In genomic region chr1:156661932-156662587, GRCh38 we compare ENCODE assay signal across 8 cellular contexts. TPM values are rescaled to one million over a fixed set of nuclear protein-coding genes. Genes with fewer than 3 reads are reported as not detected.
A peak's percentile ranks its signal among the peaks of the same experiment; 100 is the strongest.
DNase-seq lines count a peak whose midpoint lies in the region; ATAC-seq and TF ChIP-seq lines count a peak whose summit lies in the region.

No MANE protein-coding gene starts in this region.

- H3K27ac ChIP-seq in GM23338 (ENCODE audit: low read depth): peak overlapping the region; percentile 93
- H3K27ac ChIP-seq in SJCRH30: peak overlapping the region; percentile 99
- H3K27ac ChIP-seq in cardiac muscle cell: peak overlapping the region; percentile 100
- H3K27ac ChIP-seq in smooth muscle cell (ENCODE audit: low read depth): peak overlapping the region; percentile 93

- no peak overlapping the region; the same call in 1 of the 2 replicates for H3K4me2 ChIP-seq in GM23338
- H3K4me2 ChIP-seq in smooth muscle cell: peak overlapping the region; percentile 68

- H3K4me1 Mint-ChIP-seq in GM23338: peaks cover 70% of the 10 kb centered on the region

- DNase-seq in GM23338 (ENCODE audit: low spot score) (no peak), SJCRH30 (peak; percentile 78 to 85), cardiac muscle cell (ENCODE audit: low read depth in 1 of 2, low spot score in 1 of 2) (peak in 1 of 2 donors; percentile 53), smooth muscle cell (lab: John Stamatoyannopoulos, UW; ENCODE audit: unreplicated experiment) (no peak), DMS 273 (lab: John Stamatoyannopoulos, UW; ENCODE audit: unreplicated experiment) (no peak), NCI-H446 treated with DMSO at 0.1 percent for 48 hours (lab: John Stamatoyannopoulos, UW) (no peak)

- H3K9me3 ChIP-seq in SJCRH30 (replicated peaks) (no peaks in the 10 kb centered on the region), cardiac muscle cell (ENCODE audit: low read depth) (no peaks in the 10 kb centered on the region), smooth muscle cell (replicated peaks; ENCODE audit: low read depth) (no peaks in the 10 kb centered on the region)

- H4K20me1 ChIP-seq in GM23338 (replicated peaks; ENCODE audit: insufficient read depth) (no peaks in the 10 kb centered on the region), smooth muscle cell (ENCODE audit: low read depth) (no peaks in the 10 kb centered on the region)

- H3K27ac Mint-ChIP-seq in GM23338: peak overlapping the region; percentile 81

- H2AFZ ChIP-seq in GM23338 (no peak overlapping the region), smooth muscle cell (ENCODE audit: low read depth) (no peak overlapping the region)

- H3K4me3 Mint-ChIP-seq in GM23338: peak overlapping the region; percentile 1; the same call in 1 of the 3 replicates

- peak overlapping the region; percentile 56 for H3K9ac ChIP-seq in smooth muscle cell (ENCODE audit: low read depth)

- H3K4me1 ChIP-seq in GM23338 (ENCODE audit: insufficient read depth) (peaks cover 76% of the 10 kb centered on the region), SJCRH30 (peaks cover 53% of the 10 kb centered on the region), cardiac muscle cell (ENCODE audit: low read depth) (peaks cover 68% of the 10 kb centered on the region), smooth muscle cell (ENCODE audit: low read depth) (peaks cover 54% of the 10 kb centered on the region)

- no peaks in the 10 kb centered on the region for H3K9me2 ChIP-seq in GM23338 (ENCODE audit: insufficient read depth)

- peaks cover 37% of the 10 kb centered on the region for H3K27me3 Mint-ChIP-seq in GM23338 (ENCODE audit: insufficient read depth, low read depth, poor library complexity)

- H3K79me2 ChIP-seq in GM23338 (replicated peaks; ENCODE audit: insufficient read depth): no peaks in the 10 kb centered on the region
- H3K79me2 ChIP-seq in smooth muscle cell (ENCODE audit: low read depth): no peaks in the 10 kb centered on the region

- peaks cover 2% of the 10 kb centered on the region; the same call in 1 of the 3 replicates for H3K36me3 Mint-ChIP-seq in GM23338 (ENCODE audit: low read depth)

- no peak for TF ChIP-seq CTCF in GM23338 (conservative IDR thresholded peaks at IDR 0.05; ENCODE audit: low read depth in 2 of 2)
- no peak for TF ChIP-seq CTCF in cardiac muscle cell (IDR thresholded peaks at IDR 0.05; ENCODE audit: low read depth, low read length)
- no peak for TF ChIP-seq CTCF in smooth muscle cell (IDR thresholded peaks at IDR 0.05; ENCODE audit: borderline replicate concordance, insufficient read depth, poor library complexity, severe bottlenecking)

- H3K36me3 ChIP-seq in GM23338 (ENCODE audit: insufficient read depth) (no peaks in the 10 kb centered on the region), SJCRH30 (no peaks in the 10 kb centered on the region), cardiac muscle cell (no peaks in the 10 kb centered on the region), smooth muscle cell (ENCODE audit: low read depth) (no peaks in the 10 kb centered on the region)

- no peaks in the 10 kb centered on the region; the same call in 1 of the 3 replicates for H3K9me3 Mint-ChIP-seq in GM23338

- H3F3A ChIP-seq in GM23338 (replicated peaks; ENCODE audit: low read depth) (peaks cover 24% of the 10 kb centered on the region; the same call in 1 of the 2 replicates), smooth muscle cell (ENCODE audit: low read depth) (peaks cover 34% of the 10 kb centered on the region)

- H3K27me3 ChIP-seq in GM23338 (ENCODE audit: insufficient read depth) (peaks cover 28% of the 10 kb centered on the region), SJCRH30 (no peaks in the 10 kb centered on the region), cardiac muscle cell (peaks cover 9% of the 10 kb centered on the region), smooth muscle cell (ENCODE audit: low read depth) (peaks cover 2% of the 10 kb centered on the region)

- ATAC-seq in GM23338 (no peak), HG03520 (IDR thresholded peaks at IDR 0.05; ENCODE audit: unreplicated experiment) (no peak)
- no peak for ATAC-seq in activated CD4-positive, CD25-positive, alpha-beta regulatory T cell treated with anti-CD3 and anti-CD28 coated beads, Interleukin-2, amount 50 U/mL, for 24 hours

- H3K4me3 ChIP-seq in GM23338 (no peak overlapping the region), SJCRH30 (peak overlapping the region; percentile 59), cardiac muscle cell (no peak overlapping the region), smooth muscle cell (no peak overlapping the region)

- 20% methylated on average over 8 of the region's 8 CpGs for WGBS in smooth muscle cell (ENCODE audit: low lambda C conversion rate)

TF ChIP-seq in GM23338, 12 proteins besides CTCF, POLR2A, EP300 and RAD21 (continues in another document):
- TF ChIP-seq NANOG (IDR thresholded peaks at IDR 0.05; ENCODE audit: borderline replicate concordance): no peak
- no peak for TF ChIP-seq EZH2phosphoT487 (IDR thresholded peaks at IDR 0.05; ENCODE audit: unreplicated experiment)
- no peak for TF ChIP-seq ZNF114 (CRISPR knock-in tag; IDR thresholded peaks at IDR 0.05)
- no peak for TF ChIP-seq EZH2 (IDR thresholded peaks at IDR 0.05; ENCODE audit: low read depth, unreplicated experiment)
- no peak for TF ChIP-seq CREB1 (CRISPR knock-in tag; IDR thresholded peaks at IDR 0.05; ENCODE audit: low read depth)
- TF ChIP-seq REST (IDR thresholded peaks at IDR 0.05; ENCODE audit: unreplicated experiment): no peak
- TF ChIP-seq POLR2AphosphoS5 (IDR thresholded peaks at IDR 0.05; ENCODE audit: low read depth): no peak
- TF ChIP-seq JUNB (IDR thresholded peaks at IDR 0.05; ENCODE audit: unreplicated experiment): no peak
- no peak for TF ChIP-seq ETS1 (IDR thresholded peaks at IDR 0.05)
- TF ChIP-seq STAT1 (IDR thresholded peaks at IDR 0.05; ENCODE audit: unreplicated experiment): no peak
- no peak for TF ChIP-seq ZNF331 (CRISPR knock-in tag; IDR thresholded peaks at IDR 0.05; ENCODE audit: low read depth)

RNA-seq across cellular contexts. Expression of gene NES, which starts 15.1 kb away (rescaled TPM):
- 85.3 and 95.9 TPM in 2 replicates for total RNA-seq in GM23338 (2014; rRNA removed; shearing (Covaris generic))
- polyA plus RNA-seq in GM23338 (2016; fragmentation: Nextera tagmentation; extraction: Ambion mirVana) (25.0 and 27.5 TPM in 2 replicates), cardiac muscle cell (86.5 and 89.3 TPM in 2 replicates), smooth muscle cell (11.3 and 23.3 TPM in 2 replicates)
- 356 and 359 TPM in 2 replicates for total RNA-seq in SJCRH30 (2014; rRNA removed; shearing (Covaris generic))
- total RNA-seq in cardiac muscle cell (302 and 391 TPM in 2 replicates), smooth muscle cell (27.1 and 28.5 TPM in 2 replicates)

RNA-seq across cellular contexts. Expression of gene BCAN, which starts 20.1 kb away (rescaled TPM):
- 5.5 and 8.0 TPM in 2 replicates for total RNA-seq in GM23338 (2014; rRNA removed; shearing (Covaris generic))
- polyA plus RNA-seq in GM23338 (2016; fragmentation: Nextera tagmentation; extraction: Ambion mirVana): 2.3 and 3.6 TPM in 2 replicates
- total RNA-seq in SJCRH30 (2014; rRNA removed; shearing (Covaris generic)): 0.05 TPM in 1 of 2 replicates, not detected in the other
- 0.86 and 1.2 TPM in 2 replicates for total RNA-seq in cardiac muscle cell
- 0.23 and 0.39 TPM in 2 replicates for polyA plus RNA-seq in cardiac muscle cell
- total RNA-seq in smooth muscle cell: not detected in 2 replicates
- 0.79 TPM in 1 of 2 replicates, not detected in the other for polyA plus RNA-seq in smooth muscle cell

RNA-seq across cellular contexts. Expression of gene HAPLN2, which starts 42.8 kb away (rescaled TPM):
- total RNA-seq in GM23338 (2014; rRNA removed; shearing (Covaris generic)): not detected in 2 replicates
- 0.53 TPM in 1 of 2 replicates, not detected in the other for polyA plus RNA-seq in GM23338 (2016; fragmentation: Nextera tagmentation; extraction: Ambion mirVana)
- 0.20 and 0.23 TPM in 2 replicates for total RNA-seq in SJCRH30 (2014; rRNA removed; shearing (Covaris generic))
- total RNA-seq in cardiac muscle cell: 7.6 and 19.0 TPM in 2 replicates
- polyA plus RNA-seq in cardiac muscle cell: 8.5 and 15.7 TPM in 2 replicates
- not detected in 2 replicates for total RNA-seq in smooth muscle cell
- 1.00 TPM in 1 of 2 replicates, not detected in the other for polyA plus RNA-seq in smooth muscle cell

RNA-seq across cellular contexts. Expression of gene CRABP2, which starts 43.3 kb away (rescaled TPM):
- 35.1 and 45.9 TPM in 2 replicates for total RNA-seq in GM23338 (2014; rRNA removed; shearing (Covaris generic))
- 137 and 138 TPM in 2 replicates for polyA plus RNA-seq in GM23338 (2016; fragmentation: Nextera tagmentation; extraction: Ambion mirVana)
- total RNA-seq in SJCRH30 (2014; rRNA removed; shearing (Covaris generic)): 0.43 and 0.85 TPM in 2 replicates
- total RNA-seq in cardiac muscle cell: 556 and 900 TPM in 2 replicates
- polyA plus RNA-seq in cardiac muscle cell: 824 and 1,249 TPM in 2 replicates
- 69.4 and 86.6 TPM in 2 replicates for total RNA-seq in smooth muscle cell
- polyA plus RNA-seq in smooth muscle cell: 145 and 277 TPM in 2 replicates

Comparison
In these comparisons a context has a peak if more than half of its experiments do, and no peak if none do; other contexts are left out.
1. DNase-seq: peak in SJCRH30 (2 of 2); none in GM23338 (single experiment), smooth muscle cell (single experiment), DMS 273 (single experiment) and NCI-H446 treated with DMSO at 0.1 percent for 48 hours (single experiment).
2. Peak in every context shown above with its lines, with median percentiles within 50 percentile points of each other: H3K27ac ChIP-seq.